In genomic region chr2:103469800-103470199, GRCh38 we compare ENCODE assay signal across 39 cellular contexts.
"Had no signal": no experiment of that assay in that cellular context is flagged by ENCODE, and none has a peak within 500 bp of the region (broad histone marks: within the 10 kb centered on the region; RNA-seq: fewer than 3 reads in every experiment).

No MANE protein-coding gene starts in this region.

- H3K9me3 ChIP-seq: adrenal gland, ascending aorta, body of pancreas, breast epithelium had no signal

- H3K4me3 Mint-ChIP-seq: activated naive CD4-positive, alpha-beta T cell treated with anti-CD3 and anti-CD28 coated beads for 36 hours; activated naive CD4-positive, alpha-beta T cell treated with anti-CD3 and anti-CD28 coated beads, Interleukin-2, amount 10 ng/mL, durations not matched to agents 7 days and 5 days; activated naive CD4-positive, alpha-beta T cell treated with anti-CD3 and anti-CD28 coated beads, Interleukin-2, amount 50 U/mL, for 24 hours; activated naive CD8-positive, alpha-beta T cell; activated naive CD8-positive, alpha-beta T cell treated with anti-CD3 and anti-CD28 coated beads for 36 hours; activated naive CD8-positive, alpha-beta T cell treated with anti-CD3 and anti-CD28 coated beads, Interleukin-2, amount 10 ng/mL, durations not matched to agents 7 days and 5 days; activated naive CD8-positive, alpha-beta T cell treated with anti-CD3 and anti-CD28 coated beads, Interleukin-2, amount 50 U/mL, for 24 hours; activated T-cell treated with anti-CD3 and anti-CD28 coated beads, Interleukin-2, amount 50 U/mL, for 24 hours; activated T-cell treated with anti-CD3 and anti-CD28 coated beads, Interleukin-2, amount 50 U/mL, for 4 hours; activated T-cell treated with anti-CD3 and anti-CD28 coated beads, Interleukin-2, amount 50 U/mL, for 72 hours; activated T-helper 1 cell treated with anti-CD3 and anti-CD28 coated beads, Interleukin-12 subunit alpha, Interleukin-12 subunit beta, Interleukin-2, Interleukin-4 antibody, amounts not matched to agents 30 ng/mL and 10 ng/mL and 1 ng/mL, durations not matched to agents 14 hours and 24 hours and 36 hours; activated T-helper 17 cell treated with anti-CD3 and anti-CD28 coated beads, Interleukin-2, amount 50 U/mL, for 72 hours; brain; central memory CD8-positive, alpha-beta T cell had no signal

- H3K4me3 ChIP-seq: adrenal gland, ascending aorta, body of pancreas, breast epithelium, cardiac muscle cell had no signal

- H3K27ac ChIP-seq: adrenal gland, ascending aorta, body of pancreas, breast epithelium, cardiac muscle cell had no signal

- H3K27me3 ChIP-seq: adrenal gland, ascending aorta, body of pancreas, breast epithelium, cardiac muscle cell had no signal

- FAIRE-seq: astrocyte, bronchial epithelial cell had no signal

- DNase-seq: activated effector memory CD4-positive, alpha-beta T cell treated with anti-CD3 and anti-CD28 coated beads, Interleukin-2, amount 50 U/mL, for 16 hours; activated effector memory CD4-positive, alpha-beta T cell treated with Interleukin-2 at 50 U/mL for 16 hours; activated gamma-delta T cell; activated gamma-delta T cell treated with Interleukin-2 at 50 U/mL for 16 hours; activated naive CD4-positive, alpha-beta T cell; activated naive CD4-positive, alpha-beta T cell treated with anti-CD3 and anti-CD28 coated beads for 36 hours; activated naive CD4-positive, alpha-beta T cell treated with anti-CD3 and anti-CD28 coated beads, Interleukin-2, amount 10 ng/mL, durations not matched to agents 7 days and 5 days; activated naive CD4-positive, alpha-beta T cell treated with anti-CD3 and anti-CD28 coated beads, Interleukin-2, amount 50 U/mL, for 16 hours; activated naive CD4-positive, alpha-beta T cell treated with Interleukin-2 at 50 U/mL for 16 hours; activated naive CD8-positive, alpha-beta T cell treated with anti-CD3 and anti-CD28 coated beads for 36 hours; activated naive CD8-positive, alpha-beta T cell treated with anti-CD3 and anti-CD28 coated beads, Interleukin-2, amount 10 ng/mL, durations not matched to agents 7 days and 5 days; activated naive CD8-positive, alpha-beta T cell treated with anti-CD3 and anti-CD28 coated beads, Interleukin-2, amount 50 U/mL, for 24 hours; activated T-cell treated with anti-CD3 and anti-CD28 coated beads, Interleukin-2, amount 50 U/mL, for 1 hour; activated T-cell treated with anti-CD3 and anti-CD28 coated beads, Interleukin-2, amount 50 U/mL, for 24 hours; activated T-cell treated with anti-CD3 and anti-CD28 coated beads, Interleukin-2, amount 50 U/mL, for 4 hours; activated T-cell treated with anti-CD3 and anti-CD28 coated beads, Interleukin-2, amount 50 U/mL, for 48 hours; activated T-cell treated with anti-CD3 and anti-CD28 coated beads, Interleukin-2, amount 50 U/mL, for 72 hours; adrenal gland; amniotic stem cell; amygdala; anterior cingulate cortex; aorta; body of pancreas; caudate nucleus; central memory CD4-positive, alpha-beta T cell; cerebellar nuclear complex had no signal

- H3K4me1 ChIP-seq: adrenal gland, ascending aorta, body of pancreas, breast epithelium had no signal

- H3K36me3 ChIP-seq: adrenal gland, ascending aorta, breast epithelium, cardiac muscle cell had no signal

- H3K36me3 Mint-ChIP-seq: activated naive CD4-positive, alpha-beta T cell treated with anti-CD3 and anti-CD28 coated beads, Interleukin-2, amount 10 ng/mL, durations not matched to agents 7 days and 5 days; activated naive CD4-positive, alpha-beta T cell treated with anti-CD3 and anti-CD28 coated beads, Interleukin-2, amount 50 U/mL, for 24 hours; activated naive CD4-positive, alpha-beta T cell treated with anti-CD3 and anti-CD28 coated beads, Interleukin-2, amount 50 U/mL, for 72 hours; activated naive CD8-positive, alpha-beta T cell; activated naive CD8-positive, alpha-beta T cell treated with anti-CD3 and anti-CD28 coated beads for 36 hours; activated naive CD8-positive, alpha-beta T cell treated with anti-CD3 and anti-CD28 coated beads, Interleukin-2, amount 10 ng/mL, durations not matched to agents 7 days and 5 days; brain had no signal

- H3K27ac Mint-ChIP-seq: activated naive CD4-positive, alpha-beta T cell treated with anti-CD3 and anti-CD28 coated beads for 36 hours; activated naive CD4-positive, alpha-beta T cell treated with anti-CD3 and anti-CD28 coated beads, Interleukin-2, amount 10 ng/mL, durations not matched to agents 7 days and 5 days; activated naive CD4-positive, alpha-beta T cell treated with anti-CD3 and anti-CD28 coated beads, Interleukin-2, amount 50 U/mL, for 24 hours; activated naive CD4-positive, alpha-beta T cell treated with anti-CD3 and anti-CD28 coated beads, Interleukin-2, amount 50 U/mL, for 72 hours; activated naive CD8-positive, alpha-beta T cell; activated naive CD8-positive, alpha-beta T cell treated with anti-CD3 and anti-CD28 coated beads for 36 hours; activated naive CD8-positive, alpha-beta T cell treated with anti-CD3 and anti-CD28 coated beads, Interleukin-2, amount 10 ng/mL, durations not matched to agents 7 days and 5 days; activated naive CD8-positive, alpha-beta T cell treated with anti-CD3 and anti-CD28 coated beads, Interleukin-2, amount 50 U/mL, for 24 hours; activated T-cell treated with anti-CD3 and anti-CD28 coated beads, Interleukin-2, amount 50 U/mL, for 24 hours; activated T-cell treated with anti-CD3 and anti-CD28 coated beads, Interleukin-2, amount 50 U/mL, for 72 hours; activated T-helper 1 cell treated with anti-CD3 and anti-CD28 coated beads, Interleukin-12 subunit alpha, Interleukin-12 subunit beta, Interleukin-2, Interleukin-4 antibody, amounts not matched to agents 30 ng/mL and 10 ng/mL and 1 ng/mL, durations not matched to agents 14 hours and 24 hours and 36 hours; activated T-helper 17 cell treated with anti-CD3 and anti-CD28 coated beads, Interleukin-2, amount 50 U/mL, for 72 hours; activated T-helper 2 cell treated with anti-CD3 and anti-CD28 coated beads, Interferon-gamma antibody, Interleukin-2, Interleukin-4, amounts not matched to agents 10 μg/mL and 5 μg/mL and 100 μg/mL, durations not matched to agents 14 hours and 24 hours and 36 hours; brain had no signal

- H3K4me1 Mint-ChIP-seq: activated naive CD4-positive, alpha-beta T cell treated with anti-CD3 and anti-CD28 coated beads, Interleukin-2, amount 10 ng/mL, durations not matched to agents 7 days and 5 days; activated naive CD4-positive, alpha-beta T cell treated with anti-CD3 and anti-CD28 coated beads, Interleukin-2, amount 50 U/mL, for 24 hours; activated naive CD8-positive, alpha-beta T cell treated with anti-CD3 and anti-CD28 coated beads for 36 hours; activated naive CD8-positive, alpha-beta T cell treated with anti-CD3 and anti-CD28 coated beads, Interleukin-2, amount 10 ng/mL, durations not matched to agents 7 days and 5 days; activated naive CD8-positive, alpha-beta T cell treated with anti-CD3 and anti-CD28 coated beads, Interleukin-2, amount 50 U/mL, for 24 hours; activated T-helper 17 cell treated with anti-CD3 and anti-CD28 coated beads, Interleukin-2, amount 50 U/mL, for 72 hours; brain; central memory CD8-positive, alpha-beta T cell had no signal

- H3K27me3 Mint-ChIP-seq: activated naive CD4-positive, alpha-beta T cell treated with anti-CD3 and anti-CD28 coated beads, Interleukin-2, amount 10 ng/mL, durations not matched to agents 7 days and 5 days; activated naive CD4-positive, alpha-beta T cell treated with anti-CD3 and anti-CD28 coated beads, Interleukin-2, amount 50 U/mL, for 24 hours; activated naive CD8-positive, alpha-beta T cell; activated naive CD8-positive, alpha-beta T cell treated with anti-CD3 and anti-CD28 coated beads for 36 hours; activated naive CD8-positive, alpha-beta T cell treated with anti-CD3 and anti-CD28 coated beads, Interleukin-2, amount 10 ng/mL, durations not matched to agents 7 days and 5 days; activated naive CD8-positive, alpha-beta T cell treated with anti-CD3 and anti-CD28 coated beads, Interleukin-2, amount 50 U/mL, for 24 hours; activated T-cell treated with anti-CD3 and anti-CD28 coated beads, Interleukin-2, amount 50 U/mL, for 24 hours; activated T-helper 17 cell treated with anti-CD3 and anti-CD28 coated beads, Interleukin-2, amount 50 U/mL, for 72 hours; central memory CD8-positive, alpha-beta T cell had no signal

- ATAC-seq: activated naive CD4-positive, alpha-beta T cell treated with anti-CD3 and anti-CD28 coated beads, Interleukin-2, amount 50 U/mL, for 72 hours; activated naive CD8-positive, alpha-beta T cell treated with anti-CD3 and anti-CD28 coated beads, Interleukin-2, amount 50 U/mL, for 24 hours; activated T-cell treated with anti-CD3 and anti-CD28 coated beads, Interleukin-2, amount 50 U/mL, for 4 hours; activated T-cell treated with anti-CD3 and anti-CD28 coated beads, Interleukin-2, amount 50 U/mL, for 72 hours; activated T-helper 17 cell treated with anti-CD3 and anti-CD28 coated beads, Interleukin-2, amount 50 U/mL, for 72 hours; body of pancreas had no signal
